In the genomic region with DNA sequence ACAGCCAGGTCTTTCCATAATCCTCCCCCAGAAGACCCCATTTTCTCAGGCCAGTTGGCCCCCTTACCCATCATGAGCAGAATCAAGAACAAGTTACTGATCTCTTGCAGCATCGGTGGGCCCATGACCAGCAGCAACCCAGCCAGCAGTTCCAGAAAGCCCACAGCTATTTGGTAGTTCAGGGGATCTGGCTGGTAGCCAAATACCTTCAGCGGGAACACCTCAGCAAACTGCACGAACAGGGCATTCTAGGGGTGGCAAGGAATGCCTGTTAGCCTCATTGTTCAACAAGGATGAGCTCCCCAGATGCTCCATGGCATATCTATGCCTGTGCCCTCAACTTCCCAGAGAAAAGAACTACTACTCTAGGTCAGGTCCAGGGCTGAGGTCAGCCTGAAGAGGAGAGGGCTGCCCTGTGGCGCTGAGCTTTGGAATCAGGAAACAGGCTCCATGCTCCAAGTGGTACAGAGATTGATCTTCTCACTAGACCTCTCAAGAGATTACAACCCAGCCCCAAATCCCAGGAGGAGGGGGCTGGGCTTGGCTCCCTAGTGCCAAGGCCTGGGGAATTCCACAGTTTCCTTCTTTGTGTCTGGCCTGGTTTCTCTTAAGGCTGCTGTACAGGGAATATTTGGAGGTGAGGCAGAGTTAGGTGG, we compare ENCODE assay signal across 8 cellular contexts. TPM values are rescaled to one million over a fixed set of nuclear protein-coding genes. Genes with fewer than 3 reads are reported as not detected.
A peak's percentile ranks its signal among the peaks of the same experiment; 100 is the strongest.
DNase-seq lines count a peak whose midpoint lies in the region; ATAC-seq and TF ChIP-seq lines count a peak whose summit lies in the region.

No MANE protein-coding gene starts in this region.

- H3K27ac ChIP-seq in coronary artery, result peak overlapping the region; percentile 91 to 96

- H3K36me3 Mint-ChIP-seq in CD14-positive monocyte, result peaks cover 17 to 37% of the 10 kb centered on the region in 2 donors
- peaks cover 6% of the 10 kb centered on the region for H3K36me3 Mint-ChIP-seq in nephron (ENCODE audit: low read depth)

- no peaks in the 10 kb centered on the region; the same call in none of the 2 replicates for H3K36me3 ChIP-seq in MG63

- H3K4me1 Mint-ChIP-seq in CD14-positive monocyte (peaks cover 22% of the 10 kb centered on the region), nephron (peaks cover 21% of the 10 kb centered on the region)

- peak overlapping the region; percentile 72 for H3K4me3 ChIP-seq in MG63
- H3K4me3 ChIP-seq in coronary artery, result peak overlapping the region; percentile 93

- TF ChIP-seq CTCF in CD14-positive monocyte (IDR thresholded peaks at IDR 0.05), result no peak
- TF ChIP-seq CTCF in coronary artery (IDR thresholded peaks at IDR 0.05), result no peak
- TF ChIP-seq CTCF in nephron (IDR thresholded peaks at IDR 0.05; ENCODE audit: unreplicated experiment in 3 of 3), result no peak
- TF ChIP-seq CTCF in GM13976 (IDR thresholded peaks at IDR 0.05; ENCODE audit: borderline replicate concordance, control extremely low read depth, extremely low read depth, insufficient read depth, missing control alignments), result no peak

- no peaks in the 10 kb centered on the region for H3K27me3 ChIP-seq in MG63

- H3K27ac Mint-ChIP-seq in CD14-positive monocyte (peak overlapping the region in 6 of 7 donors; percentile 78 to 93 (median 87)), nephron (peak overlapping the region; percentile 96 to 98 (median 98))

- H3K27me3 Mint-ChIP-seq in CD14-positive monocyte (ENCODE audit: low read depth in 3 of 3), result no peaks in the 10 kb centered on the region
- no peaks in the 10 kb centered on the region for H3K27me3 Mint-ChIP-seq in nephron (ENCODE audit: low read depth)

- DNase-seq in CD14-positive monocyte (ENCODE audit: low spot score) (no peak), MG63 (no peak), coronary artery (ENCODE audit: low spot score) (no peak), NCI-H2227 (lab: John Stamatoyannopoulos, UW; ENCODE audit: unreplicated experiment) (no peak), GM13976 (ENCODE audit: low spot score) (no peak)

- no peak for ATAC-seq in HG02571 (IDR thresholded peaks at IDR 0.05; ENCODE audit: unreplicated experiment)
- no peak for ATAC-seq in HG03378 (IDR thresholded peaks at IDR 0.05; ENCODE audit: unreplicated experiment)

- H3K4me3 Mint-ChIP-seq in CD14-positive monocyte (peak overlapping the region; percentile 96 to 99), nephron (peak overlapping the region; percentile 96 to 100 (median 96))

- intact Hi-C loops in CD14-positive monocyte (cut with micrococcal nuclease), result no loop called here

- no peaks in the 10 kb centered on the region for H3K9me3 Mint-ChIP-seq in CD14-positive monocyte
- no peaks in the 10 kb centered on the region for H3K9me3 Mint-ChIP-seq in nephron

- in situ Hi-C loops in GM13976 (cut with MboI; ENCODE audit: low sequenced_read_pairs, unreplicated experiment), result no loop called here

- no peaks in the 10 kb centered on the region for H3K9me3 ChIP-seq in MG63

RNA-seq across cellular contexts. Expression of gene TMEM35B, which starts 1.3 kb away (rescaled TPM):
- polyA plus RNA-seq in CD14-positive monocyte, result 100 to 1,000 TPM; 102 to 128 TPM
- 46.1 and 53.9 TPM in 2 replicates for total RNA-seq in MG63 (2014; rRNA removed; shearing (Covaris generic); ENCODE audit: low replicate concordance)

RNA-seq across cellular contexts. Expression of gene ZMYM6, which starts 47.9 kb away (rescaled TPM):
- 10 to 100 TPM in 1 of 2 donors, 1 to 10 TPM in 1; 6.9 to 11.8 TPM for polyA plus RNA-seq in CD14-positive monocyte
- total RNA-seq in MG63 (2014; rRNA removed; shearing (Covaris generic); ENCODE audit: low replicate concordance), result 6.3 and 14.5 TPM in 2 replicates

RNA-seq across cellular contexts. Expression of gene DLGAP3, which starts 54.4 kb away (rescaled TPM):
- under 1 TPM; 0.10 to 0.16 TPM for polyA plus RNA-seq in CD14-positive monocyte
- total RNA-seq in MG63 (2014; rRNA removed; shearing (Covaris generic); ENCODE audit: low replicate concordance), result not detected in 2 replicates
